Comparison of ENCODE assay signal across 8 cellular contexts in the genomic region with DNA sequence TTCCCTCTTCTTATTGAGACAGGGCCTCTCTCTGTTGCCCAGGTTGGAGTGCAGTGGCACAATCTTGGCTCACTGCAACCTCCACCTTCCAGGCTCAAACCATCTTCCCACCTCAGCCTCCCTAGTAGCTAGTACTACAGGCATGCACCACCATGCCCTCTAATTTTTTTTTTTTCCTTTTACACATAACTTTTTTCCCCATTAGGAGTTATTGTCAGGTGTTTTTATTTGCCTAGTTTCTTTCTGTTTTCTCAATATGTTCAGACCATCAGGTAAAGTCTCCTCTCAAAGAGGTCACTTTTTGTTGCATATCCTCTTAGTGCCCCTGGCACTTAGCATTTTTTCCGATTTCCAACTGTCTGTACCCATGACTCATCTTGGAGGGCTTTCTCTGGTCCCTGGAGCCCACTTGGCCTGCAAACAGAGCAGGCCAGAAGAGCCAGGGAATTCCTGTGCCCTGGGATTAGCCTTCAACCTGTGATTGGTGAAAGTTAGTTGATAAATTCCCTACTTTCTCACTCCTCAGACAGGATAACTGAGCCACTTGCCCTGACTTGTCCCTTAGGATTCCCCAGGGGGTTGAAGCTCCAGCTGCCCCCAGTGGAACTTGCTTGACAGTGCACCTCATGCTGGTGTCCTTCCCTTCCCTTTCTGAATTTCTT. TPM values are rescaled to one million over a fixed set of nuclear protein-coding genes. Genes with fewer than 3 reads are reported as not detected.
DNase-seq lines count a peak whose midpoint lies in the region; ATAC-seq and TF ChIP-seq lines count a peak whose summit lies in the region.

No MANE protein-coding gene starts in this region.

- peaks cover 2% of the 10 kb centered on the region for H3K4me1 ChIP-seq in fibroblast of lung (ENCODE audit: control insufficient read depth, extremely low read depth, insufficient read depth, low read length)

- H3K27ac Mint-ChIP-seq in CD14-positive monocyte (peak overlapping the region in 1 of 7 donors; percentile 5), WTC11 (peak overlapping the region; percentile 76), osteocyte (ENCODE audit: unreplicated experiment) (no peak overlapping the region)

- H3K27me3 ChIP-seq in fibroblast of lung (ENCODE audit: control insufficient read depth, insufficient read depth, low read length), result no peaks in the 10 kb centered on the region

- H3K36me3 Mint-ChIP-seq in CD14-positive monocyte (peaks cover 15% of the 10 kb centered on the region in 2 donors), WTC11 (peaks cover 29% of the 10 kb centered on the region), osteocyte (ENCODE audit: unreplicated experiment) (peaks cover 15% of the 10 kb centered on the region)

- H3K9ac ChIP-seq in fibroblast of lung (ENCODE audit: insufficient read depth, low read length), result no peak overlapping the region

- no peak overlapping the region for H2AFZ ChIP-seq in fibroblast of lung (ENCODE audit: low read length)

- intact Hi-C loops in CD14-positive monocyte (cut with micrococcal nuclease), result loop anchor here in 1 of 2 donors (10.0 kb wide), 1 partner anchor 318 kb away; a partner anchor contains a TSS

- H3K9me3 Mint-ChIP-seq in CD14-positive monocyte, result peaks cover 0 to 8% (median 1%) of the 10 kb centered on the region in 7 donors
- H3K9me3 Mint-ChIP-seq in WTC11, result peaks cover 9% of the 10 kb centered on the region
- H3K9me3 Mint-ChIP-seq in osteocyte (ENCODE audit: unreplicated experiment), result peaks cover 5% of the 10 kb centered on the region

- no peaks in the 10 kb centered on the region for H3K36me3 ChIP-seq in fibroblast of lung (ENCODE audit: control insufficient read depth, insufficient read depth, low read length)

- H3K4me2 ChIP-seq in fibroblast of lung (ENCODE audit: extremely low read depth, insufficient read depth, low read length), result peak overlapping the region; percentile 26

- CTCF ChIA-PET in WTC11 (lab: Charles Lee), result interaction anchor here (0.5 to 2.0 kb wide), 10 partner anchors 10 to 325 kb away, joined by 3 to 8 read pairs (median 4); a partner anchor contains a TSS

- H3K4me3 Mint-ChIP-seq in CD14-positive monocyte, result no peak overlapping the region
- peak overlapping the region; percentile 91 for H3K4me3 Mint-ChIP-seq in WTC11
- peak overlapping the region; percentile 3 for H3K4me3 Mint-ChIP-seq in osteocyte (ENCODE audit: unreplicated experiment)

- no peaks in the 10 kb centered on the region for H3K79me2 ChIP-seq in fibroblast of lung (ENCODE audit: control insufficient read depth, insufficient read depth, low read length)

- DNase-seq in CD14-positive monocyte (ENCODE audit: low spot score) (peak; percentile 60), NCI-H146 (lab: John Stamatoyannopoulos, UW) (peak; percentile 57), WTC11 (ENCODE audit: low spot score) (peak; percentile 77), fibroblast of lung (ENCODE audit: low read depth in 2 of 2) (peak; percentile 50 to 54), osteocyte (ENCODE audit: extremely low spot score, unreplicated experiment) (no peak), KG1 (lab: John Stamatoyannopoulos, UW) (no peak)

- POLR2A ChIA-PET in WTC11 (lab: Charles Lee), result interaction anchor here (0.7 kb wide), 1 partner anchor 1301 kb away, joined by 3 read pairs; no protein-coding TSS in a partner anchor

- peak; percentile 42 for ATAC-seq in GM18505 (IDR thresholded peaks at IDR 0.05; ENCODE audit: unreplicated experiment)
- peak; percentile 43 for ATAC-seq in HG02938 (IDR thresholded peaks at IDR 0.05; ENCODE audit: unreplicated experiment)
- peak; percentile 78 for ATAC-seq in WTC11

- no peak for TF ChIP-seq POLR2A in GM18505 (IDR thresholded peaks at IDR 0.05; ENCODE audit: borderline replicate concordance, extremely low read depth, insufficient read depth, insufficient read length)

- TF ChIP-seq CTCF in CD14-positive monocyte (IDR thresholded peaks at IDR 0.05), result peak; percentile 85
- TF ChIP-seq CTCF in WTC11 (IDR thresholded peaks at IDR 0.05), result peak; percentile 58
- peak; percentile 67 to 71 for TF ChIP-seq CTCF in fibroblast of lung (conservative IDR thresholded peaks at IDR 0.05 in 1 of 2, IDR thresholded peaks at IDR 0.05 in 1 of 2; ENCODE audit: low read depth in 1 of 2, low read length in 2 of 2)
- TF ChIP-seq CTCF in osteocyte (IDR thresholded peaks at IDR 0.05), result peak; percentile 54

- no peak overlapping the region for H3K27ac ChIP-seq in fibroblast of lung (ENCODE audit: insufficient read depth, low read length)

- H3K9me3 ChIP-seq in fibroblast of lung (ENCODE audit: control insufficient read depth, insufficient read depth, low read depth, low read length), result no peaks in the 10 kb centered on the region

- H3K27me3 Mint-ChIP-seq in CD14-positive monocyte (ENCODE audit: low read depth in 3 of 3) (peaks cover 0 to 2% (median 0%) of the 10 kb centered on the region in 3 donors), WTC11 (ENCODE audit: low read depth) (0 out of 2 replicates have a peak, but pooled peaks cover 2% of the 10 kb centered on the region), osteocyte (ENCODE audit: unreplicated experiment) (no peaks in the 10 kb centered on the region)

- H4K20me1 ChIP-seq in fibroblast of lung (ENCODE audit: control insufficient read depth, extremely low read depth, insufficient read depth, low read length), result no peaks in the 10 kb centered on the region

- no peak overlapping the region for H3K4me3 ChIP-seq in fibroblast of lung (replicated peaks in 1 of 4; ENCODE audit: control extremely low read depth in 1 of 4, insufficient read depth in 1 of 4, low read depth in 3 of 4, low read length in 4 of 4)

- H3K4me1 Mint-ChIP-seq in CD14-positive monocyte (peaks cover 30% of the 10 kb centered on the region), WTC11 (peaks cover 49% of the 10 kb centered on the region), osteocyte (ENCODE audit: unreplicated experiment) (peaks cover 30% of the 10 kb centered on the region)

TF ChIP-seq in WTC11, 78 proteins besides CTCF, POLR2A, EP300 and RAD21 (continues in another document):
- TF ChIP-seq, protein P1, sequence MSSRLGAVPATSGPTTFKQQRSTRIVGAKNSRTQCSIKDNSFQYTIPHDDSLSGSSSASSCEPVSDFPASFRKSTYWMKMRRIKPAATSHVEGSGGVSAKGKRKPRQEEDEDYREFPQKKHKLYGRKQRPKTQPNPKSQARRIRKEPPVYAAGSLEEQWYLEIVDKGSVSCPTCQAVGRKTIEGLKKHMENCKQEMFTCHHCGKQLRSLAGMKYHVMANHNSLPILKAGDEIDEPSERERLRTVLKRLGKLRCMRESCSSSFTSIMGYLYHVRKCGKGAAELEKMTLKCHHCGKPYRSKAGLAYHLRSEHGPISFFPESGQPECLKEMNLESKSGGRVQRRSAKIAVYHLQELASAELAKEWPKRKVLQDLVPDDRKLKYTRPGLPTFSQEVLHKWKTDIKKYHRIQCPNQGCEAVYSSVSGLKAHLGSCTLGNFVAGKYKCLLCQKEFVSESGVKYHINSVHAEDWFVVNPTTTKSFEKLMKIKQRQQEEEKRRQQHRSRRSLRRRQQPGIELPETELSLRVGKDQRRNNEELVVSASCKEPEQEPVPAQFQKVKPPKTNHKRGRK (CRISPR knock-in tag; IDR thresholded peaks at IDR 0.05; ENCODE audit: borderline replicate concordance), result no peak
- TF ChIP-seq, protein P2, sequence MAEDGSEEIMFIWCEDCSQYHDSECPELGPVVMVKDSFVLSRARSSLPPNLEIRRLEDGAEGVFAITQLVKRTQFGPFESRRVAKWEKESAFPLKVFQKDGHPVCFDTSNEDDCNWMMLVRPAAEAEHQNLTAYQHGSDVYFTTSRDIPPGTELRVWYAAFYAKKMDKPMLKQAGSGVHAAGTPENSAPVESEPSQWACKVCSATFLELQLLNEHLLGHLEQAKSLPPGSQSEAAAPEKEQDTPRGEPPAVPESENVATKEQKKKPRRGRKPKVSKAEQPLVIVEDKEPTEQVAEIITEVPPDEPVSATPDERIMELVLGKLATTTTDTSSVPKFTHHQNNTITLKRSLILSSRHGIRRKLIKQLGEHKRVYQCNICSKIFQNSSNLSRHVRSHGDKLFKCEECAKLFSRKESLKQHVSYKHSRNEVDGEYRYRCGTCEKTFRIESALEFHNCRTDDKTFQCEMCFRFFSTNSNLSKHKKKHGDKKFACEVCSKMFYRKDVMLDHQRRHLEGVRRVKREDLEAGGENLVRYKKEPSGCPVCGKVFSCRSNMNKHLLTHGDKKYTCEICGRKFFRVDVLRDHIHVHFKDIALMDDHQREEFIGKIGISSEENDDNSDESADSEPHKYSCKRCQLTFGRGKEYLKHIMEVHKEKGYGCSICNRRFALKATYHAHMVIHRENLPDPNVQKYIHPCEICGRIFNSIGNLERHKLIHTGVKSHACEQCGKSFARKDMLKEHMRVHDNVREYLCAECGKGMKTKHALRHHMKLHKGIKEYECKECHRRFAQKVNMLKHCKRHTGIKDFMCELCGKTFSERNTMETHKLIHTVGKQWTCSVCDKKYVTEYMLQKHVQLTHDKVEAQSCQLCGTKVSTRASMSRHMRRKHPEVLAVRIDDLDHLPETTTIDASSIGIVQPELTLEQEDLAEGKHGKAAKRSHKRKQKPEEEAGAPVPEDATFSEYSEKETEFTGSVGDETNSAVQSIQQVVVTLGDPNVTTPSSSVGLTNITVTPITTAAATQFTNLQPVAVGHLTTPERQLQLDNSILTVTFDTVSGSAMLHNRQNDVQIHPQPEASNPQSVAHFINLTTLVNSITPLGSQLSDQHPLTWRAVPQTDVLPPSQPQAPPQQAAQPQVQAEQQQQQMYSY (CRISPR knock-in tag; IDR thresholded peaks at IDR 0.05), result no peak
- TF ChIP-seq, protein P3, sequence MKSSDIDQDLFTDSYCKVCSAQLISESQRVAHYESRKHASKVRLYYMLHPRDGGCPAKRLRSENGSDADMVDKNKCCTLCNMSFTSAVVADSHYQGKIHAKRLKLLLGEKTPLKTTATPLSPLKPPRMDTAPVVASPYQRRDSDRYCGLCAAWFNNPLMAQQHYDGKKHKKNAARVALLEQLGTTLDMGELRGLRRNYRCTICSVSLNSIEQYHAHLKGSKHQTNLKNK (CRISPR knock-in tag; IDR thresholded peaks at IDR 0.05), result no peak
- TF ChIP-seq, protein P4, sequence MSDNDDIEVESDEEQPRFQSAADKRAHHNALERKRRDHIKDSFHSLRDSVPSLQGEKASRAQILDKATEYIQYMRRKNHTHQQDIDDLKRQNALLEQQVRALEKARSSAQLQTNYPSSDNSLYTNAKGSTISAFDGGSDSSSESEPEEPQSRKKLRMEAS (CRISPR knock-in tag; IDR thresholded peaks at IDR 0.05), result no peak
- TF ChIP-seq CREB1 (CRISPR knock-in tag; IDR thresholded peaks at IDR 0.05), result no peak

RNA-seq across cellular contexts. Expression of a gene that starts 2.2 kb away (rescaled TPM):
- 10 to 100 TPM; 31.7 to 42.0 TPM for polyA plus RNA-seq in CD14-positive monocyte
- 102 to 109 TPM (median 103 TPM) in 3 replicates for total RNA-seq in WTC11 (2021)
- total RNA-seq in fibroblast of lung, result 20.8 and 23.0 TPM in 2 replicates
- 27.9 and 37.2 TPM in 2 replicates for polyA plus RNA-seq in fibroblast of lung
- 38.4 and 50.1 TPM in 2 replicates for polyA plus RNA-seq in fibroblast of lung (2012)
- polyA minus RNA-seq in fibroblast of lung (ENCODE audit: low replicate concordance), result 4.9 and 6.7 TPM in 2 replicates
- total RNA-seq in osteocyte, result 28.3 and 29.6 TPM in 2 replicates

Comparison
In these comparisons a context has a peak if more than half of its experiments do, and no peak if none do; other contexts are left out.
1. DNase-seq: peak in CD14-positive monocyte (single experiment), NCI-H146 (single experiment), WTC11 (single experiment) and fibroblast of lung (2 of 2); none in osteocyte (single experiment) and KG1 (single experiment).
2. H3K4me3 Mint-ChIP-seq: peak in WTC11 (single experiment) and osteocyte (single experiment); none in CD14-positive monocyte (0 of 2).
3. Peak in every context shown above with its lines, with median percentiles within 50 percentile points of each other: CTCF ChIP-seq and ATAC-seq.